Comparison of ENCODE assay signal across 14 cellular contexts in the genomic region with DNA sequence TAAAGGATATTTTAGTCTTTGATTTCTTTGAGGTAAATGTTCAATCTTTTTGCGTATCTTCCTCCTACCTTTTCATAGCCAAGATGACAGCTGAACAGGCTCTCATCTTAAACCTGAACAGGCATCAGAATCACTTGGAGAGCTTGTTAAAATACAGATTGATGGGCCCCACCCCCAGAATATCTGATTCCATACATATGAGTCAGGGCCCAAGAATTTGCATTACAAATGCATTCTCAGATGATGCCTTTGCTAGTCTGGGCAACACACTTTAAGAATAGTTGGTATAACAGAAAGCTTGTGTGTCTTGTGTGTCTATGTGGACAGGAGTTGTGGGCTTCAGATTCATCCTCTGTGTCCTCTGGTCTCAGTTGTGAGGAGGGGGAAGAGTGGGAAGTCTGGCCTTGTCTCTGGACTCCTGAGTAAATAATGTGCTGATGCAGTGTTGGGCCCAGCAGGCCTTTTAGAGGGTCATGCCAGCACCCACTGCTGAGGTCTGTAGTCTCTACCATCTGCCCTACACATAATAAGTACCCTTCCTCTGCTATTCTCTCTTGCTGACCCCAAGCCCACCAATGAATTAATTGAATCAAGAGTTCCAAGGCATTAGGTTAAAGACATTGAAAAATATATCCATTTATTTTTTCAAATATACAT. TPM values are rescaled to one million over a fixed set of nuclear protein-coding genes. Genes with fewer than 3 reads are reported as not detected.
DNase-seq lines count a peak whose midpoint lies in the region; ATAC-seq, FAIRE-seq and TF ChIP-seq lines count a peak whose summit lies in the region.
"Had no signal": no experiment of that assay in that cellular context is flagged by ENCODE, and none has a peak within 500 bp of the region (broad histone marks: within the 10 kb centered on the region; RNA-seq: fewer than 3 reads in every experiment).

No MANE protein-coding gene starts in this region.

- intact Hi-C loops in gastrocnemius medialis (cut with DNase I; ENCODE audit: low total_unique reads), result no loop called here

- TF ChIP-seq CTCF in WTC11 (IDR thresholded peaks at IDR 0.05), result no peak
- TF ChIP-seq CTCF in foreskin fibroblast (IDR thresholded peaks at IDR 0.05; ENCODE audit: low read depth, low read length), result no peak
- no peak for TF ChIP-seq CTCF in gastrocnemius medialis (IDR thresholded peaks at IDR 0.05 in 4 of 5, conservative IDR thresholded peaks at IDR 0.05 in 1 of 5)

- no peaks in the 10 kb centered on the region for H3K27me3 ChIP-seq in gastrocnemius medialis
- H3K27me3 ChIP-seq: cardiac muscle cell had no signal

- in situ Hi-C loops in gastrocnemius medialis (cut with MboI; ENCODE audit: low sequenced_read_pairs in 4 of 4), result loop anchor here in 3 of 4 donors (25.0 kb wide), 2 partner anchors 449 to 474 kb away; a partner anchor contains a TSS

- no peaks in the 10 kb centered on the region for H3K27me3 Mint-ChIP-seq in WTC11 (ENCODE audit: low read depth)
- H3K27me3 Mint-ChIP-seq: T-cell had no signal

- POLR2A ChIA-PET in WTC11 (lab: Charles Lee), result no interaction called here

- peak; percentile 52 for ATAC-seq in WTC11
- ATAC-seq in gastrocnemius medialis, result no peak
- no peak for ATAC-seq in HG03039 (IDR thresholded peaks at IDR 0.05; ENCODE audit: unreplicated experiment)
- ATAC-seq: natural killer cell, T-cell had no signal

- peaks cover 8% of the 10 kb centered on the region for H3K9me3 Mint-ChIP-seq in WTC11
- H3K9me3 Mint-ChIP-seq: natural killer cell, T-cell had no signal

- FAIRE-seq in urothelium cell line (lab: Jason Lieb, UNC), result no peak
- FAIRE-seq: GM19239 had no signal

- H3K4me3 Mint-ChIP-seq in WTC11, result no peak overlapping the region
- H3K4me3 Mint-ChIP-seq: natural killer cell, T-cell had no signal

- no peak overlapping the region for H3K27ac ChIP-seq in gastrocnemius medialis
- H3K27ac ChIP-seq: cardiac muscle cell had no signal

- peaks cover 0 to 18% of the 10 kb centered on the region in 2 donors for H3K36me3 ChIP-seq in gastrocnemius medialis

- no peak overlapping the region for H3K4me3 ChIP-seq in foreskin fibroblast (ENCODE audit: low read depth in 1 of 2, low read length in 2 of 2)
- no peak overlapping the region for H3K4me3 ChIP-seq in gastrocnemius medialis
- H3K4me3 ChIP-seq: cardiac muscle cell had no signal

- CTCF ChIA-PET in WTC11 (lab: Charles Lee), result interaction anchor here (0.6 kb wide), 1 partner anchor 478 kb away, joined by 3 read pairs; no protein-coding TSS in a partner anchor

- peaks cover 7 to 9% of the 10 kb centered on the region in 2 donors for H3K4me1 ChIP-seq in gastrocnemius medialis

- peak overlapping the region; percentile 71 for H3K27ac Mint-ChIP-seq in WTC11
- H3K27ac Mint-ChIP-seq: natural killer cell, T-cell had no signal

- peaks cover 34% of the 10 kb centered on the region for H3K4me1 Mint-ChIP-seq in WTC11

- H3K9me3 ChIP-seq in gastrocnemius medialis, result no peaks in the 10 kb centered on the region

- H3K36me3 Mint-ChIP-seq in WTC11, result peaks cover 34% of the 10 kb centered on the region

- TF ChIP-seq POLR2A in gastrocnemius medialis (IDR thresholded peaks at IDR 0.05), result no peak

- peak; percentile 13 for DNase-seq in HK-2 (ENCODE audit: unreplicated experiment)
- no peak for DNase-seq in WTC11 (ENCODE audit: low spot score)
- DNase-seq in foreskin fibroblast, result peak; percentile 77 to 89
- peak; percentile 28 for DNase-seq in urothelium cell line (ENCODE audit: low spot score)
- no peak for DNase-seq in gastrocnemius medialis
- no peak for DNase-seq in NCI-H2029 (lab: John Stamatoyannopoulos, UW)
- DNase-seq: KG1; natural killer cell; NCI-H345; stimulated activated CD4-positive, alpha-beta T cell treated with anti-CD3 and anti-CD28 coated beads, Interleukin-4, amount 100 ng/mL, for 24 hours; T-cell had no signal

TF ChIP-seq in WTC11, 78 proteins besides CTCF, POLR2A, EP300 and RAD21:
- no peak for TF ChIP-seq NR3C1 (CRISPR knock-in tag; conservative IDR thresholded peaks at IDR 0.05; ENCODE audit: low read depth)
- TF ChIP-seq ZNF416 (CRISPR knock-in tag; IDR thresholded peaks at IDR 0.05), result no peak
- TF ChIP-seq, protein P1, sequence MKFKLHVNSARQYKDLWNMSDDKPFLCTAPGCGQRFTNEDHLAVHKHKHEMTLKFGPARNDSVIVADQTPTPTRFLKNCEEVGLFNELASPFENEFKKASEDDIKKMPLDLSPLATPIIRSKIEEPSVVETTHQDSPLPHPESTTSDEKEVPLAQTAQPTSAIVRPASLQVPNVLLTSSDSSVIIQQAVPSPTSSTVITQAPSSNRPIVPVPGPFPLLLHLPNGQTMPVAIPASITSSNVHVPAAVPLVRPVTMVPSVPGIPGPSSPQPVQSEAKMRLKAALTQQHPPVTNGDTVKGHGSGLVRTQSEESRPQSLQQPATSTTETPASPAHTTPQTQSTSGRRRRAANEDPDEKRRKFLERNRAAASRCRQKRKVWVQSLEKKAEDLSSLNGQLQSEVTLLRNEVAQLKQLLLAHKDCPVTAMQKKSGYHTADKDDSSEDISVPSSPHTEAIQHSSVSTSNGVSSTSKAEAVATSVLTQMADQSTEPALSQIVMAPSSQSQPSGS (CRISPR knock-in tag; IDR thresholded peaks at IDR 0.05; ENCODE audit: borderline replicate concordance, low read depth), result no peak

RNA-seq across cellular contexts. Expression of a gene that starts 43.1 kb away (rescaled TPM):
- total RNA-seq in WTC11 (2021) (13.0 to 14.3 TPM (median 13.8 TPM) in 3 replicates), gastrocnemius medialis (10 to 100 TPM in 1 of 4 donors, 1 to 10 TPM in 3; 6.7 to 13.2 (median 9.5) TPM)

RNA-seq across cellular contexts. Expression of a gene that starts 43.2 kb away (rescaled TPM):
- total RNA-seq in WTC11 (2021) (80.1 to 96.9 TPM (median 91.0 TPM) in 3 replicates), gastrocnemius medialis (10 to 100 TPM; 33.2 to 74.9 (median 62.3) TPM)

Comparison
In these comparisons a context has a peak if more than half of its experiments do, and no peak if none do; other contexts are left out.
1. DNase-seq: peak in HK-2 (single experiment), foreskin fibroblast (2 of 2) and urothelium cell line (single experiment); none in WTC11 (single experiment), gastrocnemius medialis (0 of 2) and NCI-H2029 (single experiment).